In the genomic region with DNA sequence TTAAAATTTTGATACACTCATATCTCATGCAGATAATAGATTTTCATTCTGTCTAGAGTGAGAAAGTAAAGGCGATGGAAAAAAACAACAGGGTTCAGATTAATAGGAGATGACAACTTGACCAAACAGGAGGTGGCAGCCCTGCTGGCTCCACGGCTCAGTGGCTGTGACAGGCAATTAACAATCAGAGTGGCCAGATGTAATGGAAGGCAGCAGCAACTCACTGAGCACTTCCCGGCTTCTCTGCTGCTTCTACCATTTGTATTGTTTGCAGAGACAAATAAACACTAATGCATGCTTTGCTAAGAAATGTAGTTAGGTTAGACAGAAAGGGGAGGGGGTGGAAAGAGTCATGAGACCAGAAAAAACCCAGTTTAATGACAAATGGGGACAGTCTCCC, we compare ENCODE assay signal across 13 cellular contexts.
A peak's percentile ranks its signal among the peaks of the same experiment; 100 is the strongest.
DNase-seq lines count a peak whose midpoint lies in the region; ATAC-seq and TF ChIP-seq lines count a peak whose summit lies in the region.
"Had no signal": no experiment of that assay in that cellular context is flagged by ENCODE, and none has a peak within 500 bp of the region (broad histone marks: within the 10 kb centered on the region; RNA-seq: fewer than 3 reads in every experiment).

No MANE protein-coding gene starts in this region.

- no peaks in the 10 kb centered on the region for H3K36me3 ChIP-seq in neural cell (ENCODE audit: insufficient read depth, low read length)
- no peaks in the 10 kb centered on the region for H3K36me3 ChIP-seq in CD8-positive, alpha-beta T cell (ENCODE audit: insufficient read depth, low read length)
- no peaks in the 10 kb centered on the region for H3K36me3 ChIP-seq in brain microvascular endothelial cell (replicated peaks)
- H3K36me3 ChIP-seq: heart right ventricle had no signal

- no peak overlapping the region for H2AFZ ChIP-seq in neural cell (ENCODE audit: low read depth, low read length)

- peak; percentile 41 for TF ChIP-seq EP300 in neural cell (conservative IDR thresholded peaks at IDR 0.05; ENCODE audit: poor library complexity, severe bottlenecking)

- no peak overlapping the region for H3K9ac ChIP-seq in neural cell (ENCODE audit: low read length)

- H3K27me3 ChIP-seq in neural cell (ENCODE audit: insufficient read depth, low read depth, low read length): no peaks in the 10 kb centered on the region
- H3K27me3 ChIP-seq in CD8-positive, alpha-beta T cell (ENCODE audit: insufficient read depth, low read length): no peaks in the 10 kb centered on the region
- H3K27me3 ChIP-seq in brain microvascular endothelial cell (replicated peaks): no peaks in the 10 kb centered on the region
- H3K27me3 ChIP-seq: heart right ventricle had no signal

- peak; percentile 100 for DNase-seq in NCI-H187 treated with DMSO at 0.1 percent for 48 hours (lab: John Stamatoyannopoulos, UW)
- DNase-seq in SK-N-DZ (ENCODE audit: low spot score): peak; percentile 93
- no peak for DNase-seq in GM20000 (ENCODE audit: low spot score)
- no peak for DNase-seq in CD8-positive, alpha-beta T cell
- DNase-seq in brain microvascular endothelial cell: no peak
- DNase-seq: activated CD8-positive, alpha-beta memory T cell treated with anti-CD3 and anti-CD28 coated beads, Interleukin-2, amount 10 ng/mL, durations not matched to agents 7 days and 5 days; CD4-positive, CD25-positive, alpha-beta regulatory T cell; NCI-H226 had no signal

- CTCF ChIA-PET in CD8-positive, alpha-beta T cell (lab: Charles Lee): interaction anchor here (1.0 kb wide), 1 partner anchor 75 kb away, joined by 3 read pairs; no protein-coding TSS in a partner anchor

- no peaks in the 10 kb centered on the region for H4K20me1 ChIP-seq in neural cell (ENCODE audit: insufficient read depth)

- peak overlapping the region; percentile 11 for H3K27ac ChIP-seq in neural cell (ENCODE audit: low read length)
- H3K27ac ChIP-seq in CD8-positive, alpha-beta T cell (ENCODE audit: low read depth, low read length): no peak overlapping the region
- no peak overlapping the region for H3K27ac ChIP-seq in brain microvascular endothelial cell
- H3K27ac ChIP-seq: heart right ventricle had no signal

- no peaks in the 10 kb centered on the region for H3K27me3 Mint-ChIP-seq in CD8-positive, alpha-beta T cell (ENCODE audit: low read depth)
- H3K27me3 Mint-ChIP-seq: activated CD8-positive, alpha-beta memory T cell treated with anti-CD3 and anti-CD28 coated beads, Interleukin-2, amount 10 ng/mL, durations not matched to agents 7 days and 5 days; CD4-positive, CD25-positive, alpha-beta regulatory T cell had no signal

- peaks cover 27% of the 10 kb centered on the region for H3K9me3 Mint-ChIP-seq in CD8-positive, alpha-beta T cell

- H3K4me1 ChIP-seq in CD8-positive, alpha-beta T cell (ENCODE audit: insufficient read depth, low read length): no peaks in the 10 kb centered on the region
- H3K4me1 ChIP-seq: heart right ventricle had no signal

- TF ChIP-seq CTCF in neural cell (IDR thresholded peaks at IDR 0.05; ENCODE audit: poor library complexity, severe bottlenecking) (peak; percentile 35), GM20000 (IDR thresholded peaks at IDR 0.05; ENCODE audit: extremely low read depth, missing control alignments) (no peak), brain microvascular endothelial cell (IDR thresholded peaks at IDR 0.05; ENCODE audit: low read depth, low read length, missing control alignments) (no peak)
- TF ChIP-seq CTCF in CD8-positive, alpha-beta T cell (IDR thresholded peaks at IDR 0.05): no peak

- no peak overlapping the region for H3K4me3 Mint-ChIP-seq in CD8-positive, alpha-beta T cell
- H3K4me3 Mint-ChIP-seq: activated CD8-positive, alpha-beta memory T cell treated with anti-CD3 and anti-CD28 coated beads, Interleukin-2, amount 10 ng/mL, durations not matched to agents 7 days and 5 days; CD4-positive, CD25-positive, alpha-beta regulatory T cell; T-helper 1 cell treated with Interleukin-12 subunit alpha and Interleukin-12 subunit beta and Interleukin-4 antibody, amounts not matched to agents 30 μg/mL and 1 μg/mL, for 36 hours had no signal

- intact Hi-C loops in CD8-positive, alpha-beta T cell (cut with DNase I, micrococcal nuclease): no loop called here

- no peaks in the 10 kb centered on the region for H3F3A ChIP-seq in neural cell (ENCODE audit: insufficient read depth, low read length, poor library complexity, severe bottlenecking)

- H3K79me2 ChIP-seq in neural cell (replicated peaks; ENCODE audit: insufficient read depth, low read length): no peaks in the 10 kb centered on the region

- no peaks in the 10 kb centered on the region for H3K4me1 Mint-ChIP-seq in CD8-positive, alpha-beta T cell (ENCODE audit: low read depth)
- H3K4me1 Mint-ChIP-seq: activated CD8-positive, alpha-beta memory T cell treated with anti-CD3 and anti-CD28 coated beads, Interleukin-2, amount 10 ng/mL, durations not matched to agents 7 days and 5 days; CD4-positive, CD25-positive, alpha-beta regulatory T cell had no signal

- in situ Hi-C loops in brain microvascular endothelial cell (cut with HindIII; ENCODE audit: low pct_ligation_motif_present, low sequenced_read_pairs): no loop called here

- TF ChIP-seq RAD21 in neural cell (conservative IDR thresholded peaks at IDR 0.05): peak; percentile 52

- H3K36me3 Mint-ChIP-seq in CD8-positive, alpha-beta T cell: no peaks in the 10 kb centered on the region
- H3K36me3 Mint-ChIP-seq: activated CD8-positive, alpha-beta memory T cell treated with anti-CD3 and anti-CD28 coated beads, Interleukin-2, amount 10 ng/mL, durations not matched to agents 7 days and 5 days; CD4-positive, CD25-positive, alpha-beta regulatory T cell had no signal

- H3K9me2 ChIP-seq in neural cell (ENCODE audit: insufficient read depth, low read length): no peaks in the 10 kb centered on the region

- H3K4me3 ChIP-seq in neural cell (ENCODE audit: low read length): no peak overlapping the region
- H3K4me3 ChIP-seq in CD8-positive, alpha-beta T cell (ENCODE audit: low read depth, low read length): no peak overlapping the region
- H3K4me3 ChIP-seq in brain microvascular endothelial cell (ENCODE audit: low read depth, low read length): no peak overlapping the region
- H3K4me3 ChIP-seq: heart right ventricle had no signal

- peak; percentile 57 for ATAC-seq in GM19463 (IDR thresholded peaks at IDR 0.05; ENCODE audit: unreplicated experiment)
- ATAC-seq in GM21360 (IDR thresholded peaks at IDR 0.05; ENCODE audit: unreplicated experiment): no peak
- no peak for ATAC-seq in CD8-positive, alpha-beta T cell
- ATAC-seq: activated CD8-positive, alpha-beta memory T cell treated with anti-CD3 and anti-CD28 coated beads, Interleukin-2, amount 10 ng/mL, durations not matched to agents 7 days and 5 days had no signal

- H3K9me3 ChIP-seq in neural cell (ENCODE audit: low read length): no peaks in the 10 kb centered on the region
- H3K9me3 ChIP-seq in CD8-positive, alpha-beta T cell (ENCODE audit: low read length): no peaks in the 10 kb centered on the region

- POLR2A ChIA-PET in CD8-positive, alpha-beta T cell (lab: Charles Lee): no interaction called here

- H3K4me2 ChIP-seq in neural cell (ENCODE audit: low read length): no peak overlapping the region

- H3K27ac Mint-ChIP-seq in CD8-positive, alpha-beta T cell: no peak overlapping the region
- H3K27ac Mint-ChIP-seq: activated CD8-positive, alpha-beta memory T cell treated with anti-CD3 and anti-CD28 coated beads, Interleukin-2, amount 10 ng/mL, durations not matched to agents 7 days and 5 days; CD4-positive, CD25-positive, alpha-beta regulatory T cell; T-helper 1 cell treated with Interleukin-12 subunit alpha and Interleukin-12 subunit beta and Interleukin-4 antibody, amounts not matched to agents 30 μg/mL and 1 μg/mL, for 36 hours had no signal

TF ChIP-seq in neural cell, 6 proteins besides CTCF, POLR2A, EP300 and RAD21:
- peak; percentile 53 for TF ChIP-seq POLR2AphosphoS5 (IDR thresholded peaks at IDR 0.05)
- TF ChIP-seq, protein P1, sequence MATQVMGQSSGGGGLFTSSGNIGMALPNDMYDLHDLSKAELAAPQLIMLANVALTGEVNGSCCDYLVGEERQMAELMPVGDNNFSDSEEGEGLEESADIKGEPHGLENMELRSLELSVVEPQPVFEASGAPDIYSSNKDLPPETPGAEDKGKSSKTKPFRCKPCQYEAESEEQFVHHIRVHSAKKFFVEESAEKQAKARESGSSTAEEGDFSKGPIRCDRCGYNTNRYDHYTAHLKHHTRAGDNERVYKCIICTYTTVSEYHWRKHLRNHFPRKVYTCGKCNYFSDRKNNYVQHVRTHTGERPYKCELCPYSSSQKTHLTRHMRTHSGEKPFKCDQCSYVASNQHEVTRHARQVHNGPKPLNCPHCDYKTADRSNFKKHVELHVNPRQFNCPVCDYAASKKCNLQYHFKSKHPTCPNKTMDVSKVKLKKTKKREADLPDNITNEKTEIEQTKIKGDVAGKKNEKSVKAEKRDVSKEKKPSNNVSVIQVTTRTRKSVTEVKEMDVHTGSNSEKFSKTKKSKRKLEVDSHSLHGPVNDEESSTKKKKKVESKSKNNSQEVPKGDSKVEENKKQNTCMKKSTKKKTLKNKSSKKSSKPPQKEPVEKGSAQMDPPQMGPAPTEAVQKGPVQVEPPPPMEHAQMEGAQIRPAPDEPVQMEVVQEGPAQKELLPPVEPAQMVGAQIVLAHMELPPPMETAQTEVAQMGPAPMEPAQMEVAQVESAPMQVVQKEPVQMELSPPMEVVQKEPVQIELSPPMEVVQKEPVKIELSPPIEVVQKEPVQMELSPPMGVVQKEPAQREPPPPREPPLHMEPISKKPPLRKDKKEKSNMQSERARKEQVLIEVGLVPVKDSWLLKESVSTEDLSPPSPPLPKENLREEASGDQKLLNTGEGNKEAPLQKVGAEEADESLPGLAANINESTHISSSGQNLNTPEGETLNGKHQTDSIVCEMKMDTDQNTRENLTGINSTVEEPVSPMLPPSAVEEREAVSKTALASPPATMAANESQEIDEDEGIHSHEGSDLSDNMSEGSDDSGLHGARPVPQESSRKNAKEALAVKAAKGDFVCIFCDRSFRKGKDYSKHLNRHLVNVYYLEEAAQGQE (IDR thresholded peaks at IDR 0.05; ENCODE audit: borderline replicate concordance): no peak
- peak; percentile 37 for TF ChIP-seq SMC3 (conservative IDR thresholded peaks at IDR 0.05; ENCODE audit: poor library complexity)
- no peak for TF ChIP-seq MXI1 (conservative IDR thresholded peaks at IDR 0.05; ENCODE audit: poor library complexity, severe bottlenecking)

Comparison
In these comparisons a context has a peak if more than half of its experiments do, and no peak if none do; other contexts are left out.
1. DNase-seq: peak in NCI-H187 treated with DMSO at 0.1 percent for 48 hours (single experiment) and SK-N-DZ (single experiment); none in GM20000 (single experiment), CD8-positive, alpha-beta T cell (0 of 7) and brain microvascular endothelial cell (single experiment).